In the genomic region with DNA sequence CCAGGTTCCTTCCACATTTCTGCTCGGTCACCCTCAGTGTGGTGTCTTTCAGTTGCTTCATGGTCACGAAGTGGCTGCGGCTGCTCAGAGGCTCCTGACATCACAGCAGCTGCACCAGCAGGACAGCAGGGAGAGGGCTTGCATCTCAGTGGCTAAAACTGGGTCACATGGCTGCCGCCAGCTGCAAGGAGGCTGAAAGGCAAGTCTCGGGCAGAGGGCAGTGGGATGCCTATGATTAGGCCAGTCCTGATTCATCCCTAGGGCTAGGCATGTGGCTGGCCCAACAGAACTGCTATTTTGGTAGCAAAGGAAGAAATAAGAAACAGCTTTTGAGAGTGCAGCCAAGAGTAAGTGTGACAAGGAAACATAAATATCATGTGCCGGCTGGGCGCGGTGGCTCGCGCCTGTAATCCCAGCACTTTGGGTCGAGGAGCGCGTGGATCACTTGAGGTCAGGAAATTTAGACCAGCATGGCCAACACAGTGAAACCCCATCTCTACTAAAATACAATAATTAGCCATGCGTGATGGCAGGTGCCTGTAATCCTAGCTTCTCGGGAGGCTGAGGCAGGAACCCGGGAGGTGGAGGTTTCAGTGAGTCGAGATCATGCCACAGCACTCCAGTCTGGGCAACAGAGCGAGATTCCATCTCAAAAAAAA, we compare ENCODE assay signal across 1 cellular context.
TF ChIP-seq lines count a peak whose summit lies in the region.

No MANE protein-coding gene starts in this region.

TF ChIP-seq in K562, 482 proteins besides CTCF, POLR2A, EP300 and RAD21:
- no peak for TF ChIP-seq ZKSCAN8 (CRISPR knock-in tag; IDR thresholded peaks at IDR 0.05)
- TF ChIP-seq NR1H2 (CRISPR knock-in tag; IDR thresholded peaks at IDR 0.05), result no peak
- TF ChIP-seq, protein P1, sequence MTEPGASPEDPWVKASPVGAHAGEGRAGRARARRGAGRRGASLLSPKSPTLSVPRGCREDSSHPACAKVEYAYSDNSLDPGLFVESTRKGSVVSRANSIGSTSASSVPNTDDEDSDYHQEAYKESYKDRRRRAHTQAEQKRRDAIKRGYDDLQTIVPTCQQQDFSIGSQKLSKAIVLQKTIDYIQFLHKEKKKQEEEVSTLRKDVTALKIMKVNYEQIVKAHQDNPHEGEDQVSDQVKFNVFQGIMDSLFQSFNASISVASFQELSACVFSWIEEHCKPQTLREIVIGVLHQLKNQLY (CRISPR knock-in tag; conservative IDR thresholded peaks at IDR 0.05), result no peak
- TF ChIP-seq, protein P2, sequence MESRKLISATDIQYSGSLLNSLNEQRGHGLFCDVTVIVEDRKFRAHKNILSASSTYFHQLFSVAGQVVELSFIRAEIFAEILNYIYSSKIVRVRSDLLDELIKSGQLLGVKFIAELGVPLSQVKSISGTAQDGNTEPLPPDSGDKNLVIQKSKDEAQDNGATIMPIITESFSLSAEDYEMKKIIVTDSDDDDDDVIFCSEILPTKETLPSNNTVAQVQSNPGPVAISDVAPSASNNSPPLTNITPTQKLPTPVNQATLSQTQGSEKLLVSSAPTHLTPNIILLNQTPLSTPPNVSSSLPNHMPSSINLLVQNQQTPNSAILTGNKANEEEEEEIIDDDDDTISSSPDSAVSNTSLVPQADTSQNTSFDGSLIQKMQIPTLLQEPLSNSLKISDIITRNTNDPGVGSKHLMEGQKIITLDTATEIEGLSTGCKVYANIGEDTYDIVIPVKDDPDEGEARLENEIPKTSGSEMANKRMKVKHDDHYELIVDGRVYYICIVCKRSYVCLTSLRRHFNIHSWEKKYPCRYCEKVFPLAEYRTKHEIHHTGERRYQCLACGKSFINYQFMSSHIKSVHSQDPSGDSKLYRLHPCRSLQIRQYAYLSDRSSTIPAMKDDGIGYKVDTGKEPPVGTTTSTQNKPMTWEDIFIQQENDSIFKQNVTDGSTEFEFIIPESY (CRISPR knock-in tag; IDR thresholded peaks at IDR 0.05), result 0 out of 2 replicates have a peak, but pooled peaks have one; percentile 31
- 0 out of 2 replicates have a peak, but pooled peaks have one; percentile 20 for TF ChIP-seq SMARCA5 (IDR thresholded peaks at IDR 0.05)
- no peak for TF ChIP-seq ZBTB17 (CRISPR knock-in tag; IDR thresholded peaks at IDR 0.05)
- TF ChIP-seq, protein P3, sequence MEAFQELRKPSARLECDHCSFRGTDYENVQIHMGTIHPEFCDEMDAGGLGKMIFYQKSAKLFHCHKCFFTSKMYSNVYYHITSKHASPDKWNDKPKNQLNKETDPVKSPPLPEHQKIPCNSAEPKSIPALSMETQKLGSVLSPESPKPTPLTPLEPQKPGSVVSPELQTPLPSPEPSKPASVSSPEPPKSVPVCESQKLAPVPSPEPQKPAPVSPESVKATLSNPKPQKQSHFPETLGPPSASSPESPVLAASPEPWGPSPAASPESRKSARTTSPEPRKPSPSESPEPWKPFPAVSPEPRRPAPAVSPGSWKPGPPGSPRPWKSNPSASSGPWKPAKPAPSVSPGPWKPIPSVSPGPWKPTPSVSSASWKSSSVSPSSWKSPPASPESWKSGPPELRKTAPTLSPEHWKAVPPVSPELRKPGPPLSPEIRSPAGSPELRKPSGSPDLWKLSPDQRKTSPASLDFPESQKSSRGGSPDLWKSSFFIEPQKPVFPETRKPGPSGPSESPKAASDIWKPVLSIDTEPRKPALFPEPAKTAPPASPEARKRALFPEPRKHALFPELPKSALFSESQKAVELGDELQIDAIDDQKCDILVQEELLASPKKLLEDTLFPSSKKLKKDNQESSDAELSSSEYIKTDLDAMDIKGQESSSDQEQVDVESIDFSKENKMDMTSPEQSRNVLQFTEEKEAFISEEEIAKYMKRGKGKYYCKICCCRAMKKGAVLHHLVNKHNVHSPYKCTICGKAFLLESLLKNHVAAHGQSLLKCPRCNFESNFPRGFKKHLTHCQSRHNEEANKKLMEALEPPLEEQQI (IDR thresholded peaks at IDR 0.05), result no peak
- peak; percentile 51 for TF ChIP-seq RBM25 (IDR thresholded peaks at IDR 0.05; ENCODE audit: low read depth, low read length, severe bottlenecking)
- 0 out of 2 replicates have a peak, but pooled peaks have one; percentile 24 for TF ChIP-seq ZNF121 (CRISPR knock-in tag; conservative IDR thresholded peaks at IDR 0.05)
- no peak for TF ChIP-seq BHLHE40 (IDR thresholded peaks at IDR 0.05; ENCODE audit: low read length)
